Comparison of ENCODE assay signal across 1 cellular context in genomic region chr19:1066251-1066747, GRCh38.
A peak's percentile ranks its signal among the peaks of the same experiment; 100 is the strongest.
TF ChIP-seq lines count a peak whose summit lies in the region.

No MANE protein-coding gene starts in this region.

TF ChIP-seq in HEK293, 187 proteins besides CTCF, POLR2A, EP300 and RAD21:
- TF ChIP-seq ZBTB10 (tag by site-specific recombination; IDR thresholded peaks at IDR 0.05) (0 out of 2 replicates have a peak, but pooled peaks have one; percentile 20), ZNF302 (tag by site-specific recombination; IDR thresholded peaks at IDR 0.05; ENCODE audit: low read depth) (no peak)
TF ChIP-seq in HEK293: peak in this region for 1.
